ENCODE assay signal across 12 cellular contexts in genomic region chr1:214476958-214477870, GRCh38.
DNase-seq lines count a peak whose midpoint lies in the region; ATAC-seq and TF ChIP-seq lines count a peak whose summit lies in the region.
"Had no signal": no experiment of that assay in that cellular context is flagged by ENCODE, and none has a peak within 500 bp of the region (broad histone marks: within the 10 kb centered on the region; RNA-seq: fewer than 3 reads in every experiment).

No MANE protein-coding gene starts in this region.

- TF ChIP-seq CTCF in mammary epithelial cell (conservative IDR thresholded peaks at IDR 0.05 in 1 of 2, IDR thresholded peaks at IDR 0.05 in 1 of 2; ENCODE audit: extremely low read depth in 1 of 2, insufficient read depth in 1 of 2, low read depth in 1 of 2, low read length in 2 of 2), result no peak
- TF ChIP-seq CTCF in lung (IDR thresholded peaks at IDR 0.05; ENCODE audit: control extremely low read depth, extremely low read depth), result no peak

- H3K36me3 Mint-ChIP-seq in activated CD4-positive, alpha-beta T cell treated with anti-CD3 and anti-CD28 coated beads, Interleukin-2, amount 10 ng/mL, durations not matched to agents 24 days and 14 days (ENCODE audit: low read depth), result no peaks in the 10 kb centered on the region

- peaks cover 14% of the 10 kb centered on the region for H3K4me1 Mint-ChIP-seq in activated CD4-positive, alpha-beta T cell treated with anti-CD3 and anti-CD28 coated beads, Interleukin-2, amount 10 ng/mL, durations not matched to agents 24 days and 14 days

- peak overlapping the region; percentile 72 for H3K4me2 ChIP-seq in mammary epithelial cell (ENCODE audit: insufficient read depth, low read depth, low read length)
- H3K4me2 ChIP-seq: KMS-11 had no signal

- peaks cover 2% of the 10 kb centered on the region for H3K9me3 Mint-ChIP-seq in activated CD4-positive, alpha-beta T cell treated with anti-CD3 and anti-CD28 coated beads, Interleukin-2, amount 10 ng/mL, durations not matched to agents 24 days and 14 days

- CTCF ChIA-PET in mammary epithelial cell (lab: Charles Lee; ENCODE audit: low non-redundant PET), result interaction anchor here (0.7 kb wide), 1 partner anchor 62 kb away, joined by 3 read pairs; no protein-coding TSS in a partner anchor

- H3K27ac Mint-ChIP-seq in activated CD4-positive, alpha-beta T cell treated with anti-CD3 and anti-CD28 coated beads, Interleukin-2, amount 10 ng/mL, durations not matched to agents 24 days and 14 days, result no peak overlapping the region

- ATAC-seq in HG03175 (IDR thresholded peaks at IDR 0.05; ENCODE audit: unreplicated experiment) (peak; percentile 57), lung (ENCODE audit: insufficient read depth, low FRiP score) (peak; percentile 76), HG03280 (IDR thresholded peaks at IDR 0.05; ENCODE audit: unreplicated experiment) (no peak)

- in situ Hi-C loops in ACHN (cut with HindIII; ENCODE audit: low pct_ligation_motif_present, low pct_unique_long_range_greater_than_20kb, low sequenced_read_pairs), result no loop called here
- in situ Hi-C loops in mammary epithelial cell (cut with MboI; ENCODE audit: low sequenced_read_pairs in 2 of 2), result no loop called here

- 0% methylated on average over 6 of the region's 7 CpGs for WGBS in mammary epithelial cell (ENCODE audit: low coverage, missing lambda C conversion rate)
- 68 to 81% methylated on average over 7 of the region's 7 CpGs for WGBS in lung, 2 donors

- H4K20me1 ChIP-seq in mammary epithelial cell (ENCODE audit: insufficient read depth, low read length), result no peaks in the 10 kb centered on the region

- dilution Hi-C loops in mammary epithelial cell (cut with HindIII; ENCODE audit: low sequenced_read_pairs), result loop anchor here (5.0 kb wide), 3 partner anchors 55 to 105 kb away; no protein-coding TSS in a partner anchor

- intact Hi-C loops in mammary epithelial cell (cut with micrococcal nuclease), result loop anchor here (1.0 to 5.0 kb wide), 9 partner anchors 17 to 97 kb away; partner anchors contain the start of gene PTPN14
- intact Hi-C loops in activated CD4-positive, alpha-beta T cell treated with anti-CD3 and anti-CD28 coated beads, Interleukin-2, amount 10 ng/mL, durations not matched to agents 24 days and 14 days (cut with micrococcal nuclease), result loop anchor here (5.0 kb wide), 1 partner anchor 45 kb away; no protein-coding TSS in a partner anchor

- peak overlapping the region; percentile 94 for H3K9ac ChIP-seq in mammary epithelial cell (ENCODE audit: insufficient read depth, low read length)
- H3K9ac ChIP-seq: KMS-11 had no signal

- H2AFZ ChIP-seq in mammary epithelial cell (ENCODE audit: low read depth, low read length), result no peak overlapping the region

- DNase-seq in ACHN, result peak; percentile 96
- DNase-seq in mammary epithelial cell, result peak; percentile 100
- peak; percentile 54 for DNase-seq in lung (ENCODE audit: low spot score)
- DNase-seq in activated effector memory CD4-positive, alpha-beta T cell treated with anti-CD3 and anti-CD28 coated beads, Interleukin-2, amount 50 U/mL, for 16 hours, result no peak
- no peak for DNase-seq in activated CD4-positive, alpha-beta T cell treated with anti-CD3 and anti-CD28 coated beads, Interleukin-2, amount 10 ng/mL, durations not matched to agents 24 days and 14 days
- DNase-seq in NCI-H1930 (lab: John Stamatoyannopoulos, UW), result no peak
- DNase-seq: stimulated activated CD8-positive, alpha-beta memory T cell treated with anti-CD3 and anti-CD28 coated beads, Interleukin-4, amount 100 ng/mL, for 48 hours; WERI-Rb-1 had no signal

- H3K4me3 ChIP-seq in mammary epithelial cell (replicated peaks in 1 of 3; ENCODE audit: insufficient read depth in 1 of 3, low read depth in 2 of 3, low read length in 3 of 3) (peak overlapping the region in 2 of 3 experiments; percentile 15 to 29), lung (no peak overlapping the region)

- peak overlapping the region; percentile 98 for H3K27ac ChIP-seq in mammary epithelial cell (ENCODE audit: insufficient read depth, low read depth, low read length)
- peak overlapping the region in 1 of 2 donors; percentile 84 for H3K27ac ChIP-seq in lung (ENCODE audit: low read depth in 1 of 2, low read length in 1 of 2)
- H3K27ac ChIP-seq: C4-2B, KMS-11, WERI-Rb-1 had no signal

- H3K27me3 ChIP-seq in mammary epithelial cell (ENCODE audit: insufficient read depth, low read length) (no peaks in the 10 kb centered on the region), lung (ENCODE audit: control insufficient read depth, insufficient read depth) (no peaks in the 10 kb centered on the region)

- H3K79me2 ChIP-seq in mammary epithelial cell (ENCODE audit: insufficient read depth, low read length), result peaks cover 83% of the 10 kb centered on the region

- TSS peak; percentile 35 for BruUV-seq in mammary epithelial cell (replicated peaks; lab: Mats Ljungman, UMichigan)

- peaks cover 64% of the 10 kb centered on the region for H3K4me1 ChIP-seq in mammary epithelial cell (ENCODE audit: insufficient read depth, low read length)
- peaks cover 8 to 11% of the 10 kb centered on the region in 2 donors for H3K4me1 ChIP-seq in lung (ENCODE audit: control insufficient read depth in 2 of 2, insufficient read depth in 2 of 2, low read length in 2 of 2)

- peaks cover 13% of the 10 kb centered on the region for H3K27me3 Mint-ChIP-seq in activated CD4-positive, alpha-beta T cell treated with anti-CD3 and anti-CD28 coated beads, Interleukin-2, amount 10 ng/mL, durations not matched to agents 24 days and 14 days

- H3K9me3 ChIP-seq in mammary epithelial cell (replicated peaks; ENCODE audit: insufficient read depth, low read length), result no peaks in the 10 kb centered on the region
- no peaks in the 10 kb centered on the region for H3K9me3 ChIP-seq in lung (ENCODE audit: control insufficient read depth in 2 of 2, insufficient read depth in 1 of 2, low read length in 1 of 2)

- no peak overlapping the region for H3K4me3 Mint-ChIP-seq in activated CD4-positive, alpha-beta T cell treated with anti-CD3 and anti-CD28 coated beads, Interleukin-2, amount 10 ng/mL, durations not matched to agents 24 days and 14 days

- H3K36me3 ChIP-seq in mammary epithelial cell (ENCODE audit: insufficient read depth, low read length) (no peaks in the 10 kb centered on the region), lung (ENCODE audit: control insufficient read depth in 2 of 2, insufficient read depth in 2 of 2, low read length in 2 of 2) (no peaks in the 10 kb centered on the region)
- H3K36me3 ChIP-seq: WERI-Rb-1 had no signal

Comparison
In these comparisons a context has a peak if more than half of its experiments do, and no peak if none do; other contexts are left out.
1. DNase-seq: peak in ACHN (single experiment), mammary epithelial cell (single experiment) and lung (single experiment); none in activated effector memory CD4-positive, alpha-beta T cell treated with anti-CD3 and anti-CD28 coated beads, Interleukin-2, amount 50 U/mL, for 16 hours (single experiment), activated CD4-positive, alpha-beta T cell treated with anti-CD3 and anti-CD28 coated beads, Interleukin-2, amount 10 ng/mL, durations not matched to agents 24 days and 14 days (single experiment) and NCI-H1930 (0 of 2).